In genomic region chr4:7971881-7972500, GRCh38 we compare ENCODE assay signal across 12 cellular contexts. TPM values are rescaled to one million over a fixed set of nuclear protein-coding genes. Genes with fewer than 3 reads are reported as not detected.
DNase-seq lines count a peak whose midpoint lies in the region; ATAC-seq and TF ChIP-seq lines count a peak whose summit lies in the region.
"Had no signal": no experiment of that assay in that cellular context is flagged by ENCODE, and none has a peak within 500 bp of the region (broad histone marks: within the 10 kb centered on the region; RNA-seq: fewer than 3 reads in every experiment).

No MANE protein-coding gene starts in this region.

- H3K27ac Mint-ChIP-seq in activated CD4-positive, alpha-beta T cell treated with anti-CD3 and anti-CD28 coated beads, Interleukin-2, amount 10 ng/mL, durations not matched to agents 7 days and 5 days, result no peak overlapping the region
- H3K27ac Mint-ChIP-seq in stimulated activated naive CD8-positive, alpha-beta T cell treated with anti-CD3 and anti-CD28 coated beads, Interleukin-15, amount 100 ng/mL, for 72 hours, result peak overlapping the region; percentile 62 to 75

- POLR2A ChIA-PET in activated CD4-positive, alpha-beta T cell treated with anti-CD3 and anti-CD28 coated beads, Interleukin-2, amount 10 ng/mL, durations not matched to agents 7 days and 5 days (lab: Charles Lee), result no interaction called here

- WGBS in hepatocyte (ENCODE audit: low lambda C conversion rate, missing lambda C conversion rate), result 90% methylated on average over 13 of the region's 13 CpGs
- WGBS in tibial nerve, 2 donors, result 78 to 87% methylated on average over 8 to 9 of the region's 13 CpGs

- TF ChIP-seq POLR2A in tibial nerve (IDR thresholded peaks at IDR 0.05), result no peak

- H3K27me3 ChIP-seq in hepatocyte, result no peaks in the 10 kb centered on the region
- no peaks in the 10 kb centered on the region for H3K27me3 ChIP-seq in tibial nerve
- H3K27me3 ChIP-seq: ovary had no signal

- peak overlapping the region; percentile 29 for H3K4me3 Mint-ChIP-seq in activated CD4-positive, alpha-beta T cell treated with anti-CD3 and anti-CD28 coated beads, Interleukin-2, amount 10 ng/mL, durations not matched to agents 7 days and 5 days
- peak overlapping the region; percentile 94 to 96 for H3K4me3 Mint-ChIP-seq in stimulated activated naive CD8-positive, alpha-beta T cell treated with anti-CD3 and anti-CD28 coated beads, Interleukin-15, amount 100 ng/mL, for 72 hours

- no peak overlapping the region for H3K4me2 ChIP-seq in hepatocyte
- H3K4me2 ChIP-seq: KMS-11 had no signal

- ATAC-seq in stimulated activated naive CD8-positive, alpha-beta T cell treated with anti-CD3 and anti-CD28 coated beads, Interleukin-15, amount 100 ng/mL, for 72 hours, result no peak
- no peak for ATAC-seq in GM18519 (IDR thresholded peaks at IDR 0.05; ENCODE audit: low FRiP score, unreplicated experiment)

- H3K9me3 ChIP-seq in hepatocyte (ENCODE audit: low read depth) (no peaks in the 10 kb centered on the region), tibial nerve (no peaks in the 10 kb centered on the region)
- H3K9me3 ChIP-seq: ovary had no signal

- H3K36me3 Mint-ChIP-seq in activated CD4-positive, alpha-beta T cell treated with anti-CD3 and anti-CD28 coated beads, Interleukin-2, amount 10 ng/mL, durations not matched to agents 7 days and 5 days (ENCODE audit: low read depth), result peaks cover 5% of the 10 kb centered on the region

- no peak for TF ChIP-seq EP300 in tibial nerve (IDR thresholded peaks at IDR 0.05)

- H3K27me3 Mint-ChIP-seq in activated CD4-positive, alpha-beta T cell treated with anti-CD3 and anti-CD28 coated beads, Interleukin-2, amount 10 ng/mL, durations not matched to agents 7 days and 5 days, result no peaks in the 10 kb centered on the region
- H3K27me3 Mint-ChIP-seq in stimulated activated naive CD8-positive, alpha-beta T cell treated with anti-CD3 and anti-CD28 coated beads, Interleukin-15, amount 100 ng/mL, for 72 hours, result peaks cover 3% of the 10 kb centered on the region

- no peak overlapping the region for H2AFZ ChIP-seq in hepatocyte

- H3K27ac ChIP-seq in hepatocyte, result peak overlapping the region; percentile 97
- peak overlapping the region in 1 of 4 donors; percentile 8 for H3K27ac ChIP-seq in tibial nerve
- H3K27ac ChIP-seq: KMS-11 had no signal

- H3K36me3 ChIP-seq in hepatocyte (replicated peaks; ENCODE audit: insufficient read depth, low read depth) (no peaks in the 10 kb centered on the region), tibial nerve (no peaks in the 10 kb centered on the region)
- H3K36me3 ChIP-seq: ovary had no signal

- no peak for DNase-seq in activated CD4-positive, alpha-beta T cell treated with anti-CD3 and anti-CD28 coated beads, Interleukin-2, amount 10 ng/mL, durations not matched to agents 7 days and 5 days
- no peak for DNase-seq in activated CD4-positive, alpha-beta T cell treated with anti-CD3 and anti-CD28 coated beads, Interleukin-2, amount 50 U/mL, for 1 hour
- DNase-seq in activated T-cell treated with anti-CD3 and anti-CD28 coated beads, Interleukin-2, amount 50 U/mL, for 48 hours, result peak; percentile 32 to 40
- DNase-seq in hepatocyte (ENCODE audit: low spot score), result no peak
- DNase-seq in stimulated activated naive CD8-positive, alpha-beta T cell treated with anti-CD3 and anti-CD28 coated beads, Interleukin-15, amount 100 ng/mL, for 72 hours, result no peak
- DNase-seq in DMS153 treated with DMSO at 0.1 percent for 48 hours (lab: John Stamatoyannopoulos, UW; ENCODE audit: unreplicated experiment), result no peak
- no peak for DNase-seq in tibial nerve (ENCODE audit: low spot score in 2 of 2)
- DNase-seq: NCI-H2227 treated with DMSO at 0.1 percent for 48 hours, ovary, SW 1271 had no signal

- no peaks in the 10 kb centered on the region for H3K9me3 Mint-ChIP-seq in activated CD4-positive, alpha-beta T cell treated with anti-CD3 and anti-CD28 coated beads, Interleukin-2, amount 10 ng/mL, durations not matched to agents 7 days and 5 days
- H3K9me3 Mint-ChIP-seq in stimulated activated naive CD8-positive, alpha-beta T cell treated with anti-CD3 and anti-CD28 coated beads, Interleukin-15, amount 100 ng/mL, for 72 hours, result no peaks in the 10 kb centered on the region

- H4K20me1 ChIP-seq in hepatocyte (ENCODE audit: insufficient read depth, poor library complexity, severe bottlenecking), result no peaks in the 10 kb centered on the region

- H3K4me3 ChIP-seq in hepatocyte, result no peak overlapping the region
- H3K4me3 ChIP-seq in tibial nerve, result no peak overlapping the region
- H3K4me3 ChIP-seq: ovary had no signal

- peaks cover 62% of the 10 kb centered on the region for H3K4me1 Mint-ChIP-seq in activated CD4-positive, alpha-beta T cell treated with anti-CD3 and anti-CD28 coated beads, Interleukin-2, amount 10 ng/mL, durations not matched to agents 7 days and 5 days
- peaks cover 66% of the 10 kb centered on the region for H3K4me1 Mint-ChIP-seq in stimulated activated naive CD8-positive, alpha-beta T cell treated with anti-CD3 and anti-CD28 coated beads, Interleukin-15, amount 100 ng/mL, for 72 hours

- no peaks in the 10 kb centered on the region for H3K9me2 ChIP-seq in hepatocyte (replicated peaks; ENCODE audit: insufficient read depth)

- CTCF ChIA-PET in activated CD4-positive, alpha-beta T cell treated with anti-CD3 and anti-CD28 coated beads, Interleukin-2, amount 10 ng/mL, durations not matched to agents 7 days and 5 days (lab: Charles Lee), result interaction anchor here (1.2 kb wide), 1 partner anchor 21 kb away, joined by 3 read pairs; no protein-coding TSS in a partner anchor

- TF ChIP-seq CTCF in hepatocyte (IDR thresholded peaks at IDR 0.05; ENCODE audit: poor library complexity), result no peak
- TF ChIP-seq CTCF in tibial nerve (IDR thresholded peaks at IDR 0.05), result no peak

- H3K79me2 ChIP-seq in hepatocyte, result no peaks in the 10 kb centered on the region

- H3K4me1 ChIP-seq in hepatocyte (ENCODE audit: insufficient read depth), result peaks cover 35% of the 10 kb centered on the region
- H3K4me1 ChIP-seq in tibial nerve, result peaks cover 0 to 45% (median 12%) of the 10 kb centered on the region in 4 donors

RNA-seq across cellular contexts. Expression of gene AFAP1, which starts 32.3 kb away (rescaled TPM):
- total RNA-seq in activated CD4-positive, alpha-beta T cell treated with anti-CD3 and anti-CD28 coated beads, Interleukin-2, amount 10 ng/mL, durations not matched to agents 7 days and 5 days, result 1 to 10 TPM; 7.1 to 7.9 TPM
- total RNA-seq in hepatocyte (12.6 and 16.2 TPM in 2 replicates), tibial nerve (10 to 100 TPM; 23.2 to 34.9 (median 32.1) TPM)
- polyA plus RNA-seq in hepatocyte, result 6.9 and 9.3 TPM in 2 replicates

Comparison
In these comparisons a context has a peak if more than half of its experiments do, and no peak if none do; other contexts are left out.
1. DNase-seq: peak in activated T-cell treated with anti-CD3 and anti-CD28 coated beads, Interleukin-2, amount 50 U/mL, for 48 hours (2 of 2); none in activated CD4-positive, alpha-beta T cell treated with anti-CD3 and anti-CD28 coated beads, Interleukin-2, amount 10 ng/mL, durations not matched to agents 7 days and 5 days (single experiment), activated CD4-positive, alpha-beta T cell treated with anti-CD3 and anti-CD28 coated beads, Interleukin-2, amount 50 U/mL, for 1 hour (single experiment), hepatocyte (single experiment), stimulated activated naive CD8-positive, alpha-beta T cell treated with anti-CD3 and anti-CD28 coated beads, Interleukin-15, amount 100 ng/mL, for 72 hours (0 of 2), DMS153 treated with DMSO at 0.1 percent for 48 hours (single experiment) and tibial nerve (0 of 2).